ENCODE assay signal across 10 cellular contexts in genomic region chr13:74027161-74027779, GRCh38.
DNase-seq lines count a peak whose midpoint lies in the region; ATAC-seq and TF ChIP-seq lines count a peak whose summit lies in the region.
"Had no signal": no experiment of that assay in that cellular context is flagged by ENCODE, and none has a peak within 500 bp of the region (broad histone marks: within the 10 kb centered on the region; RNA-seq: fewer than 3 reads in every experiment).

No MANE protein-coding gene starts in this region.

- H3K36me3 ChIP-seq in cardiac muscle cell, result no peaks in the 10 kb centered on the region
- no peaks in the 10 kb centered on the region for H3K36me3 ChIP-seq in Peyer's patch
- no peaks in the 10 kb centered on the region for H3K36me3 ChIP-seq in thymus (ENCODE audit: control insufficient read depth, insufficient read depth)
- no peaks in the 10 kb centered on the region for H3K36me3 ChIP-seq in thyroid gland

- H3K27me3 ChIP-seq in cardiac muscle cell (no peaks in the 10 kb centered on the region), Peyer's patch (no peaks in the 10 kb centered on the region), thymus (ENCODE audit: control insufficient read depth, insufficient read depth) (no peaks in the 10 kb centered on the region), thyroid gland (no peaks in the 10 kb centered on the region)

- TF ChIP-seq CTCF in cardiac muscle cell (IDR thresholded peaks at IDR 0.05; ENCODE audit: low read depth, low read length) (no peak), Peyer's patch (IDR thresholded peaks at IDR 0.05) (no peak), thyroid gland (IDR thresholded peaks at IDR 0.05) (no peak)

- H3K4me3 ChIP-seq in cardiac muscle cell (peak overlapping the region; percentile 8), Peyer's patch (no peak overlapping the region), thymus (ENCODE audit: low read length) (no peak overlapping the region), thyroid gland (replicated peaks in 1 of 3) (no peak overlapping the region)

- intact Hi-C loops in cardiac septum (cut with DNase I) (no loop called here), thyroid gland (cut with DNase I) (no loop called here)

- WGBS in thymus, result 67% methylated on average over 4 of the region's 4 CpGs
- WGBS in thyroid gland, 2 donors, result 82 to 92% methylated on average over 4 of the region's 4 CpGs

- H3K27ac ChIP-seq in cardiac muscle cell (peak overlapping the region; percentile 85), Peyer's patch (peak overlapping the region in 3 of 4 donors; percentile 28 to 69 (median 29)), thymus (ENCODE audit: low read depth) (peak overlapping the region; percentile 38), thyroid gland (no peak overlapping the region)

- ATAC-seq in HG02884 (IDR thresholded peaks at IDR 0.05; ENCODE audit: unreplicated experiment) (peak; percentile 31), esophagus mucosa (no peak)

- no peak for TF ChIP-seq POLR2A in Peyer's patch (IDR thresholded peaks at IDR 0.05)
- TF ChIP-seq POLR2A in thyroid gland (IDR thresholded peaks at IDR 0.05), result no peak

- DNase-seq in cardiac muscle cell (ENCODE audit: low read depth in 1 of 2, low spot score in 1 of 2) (no peak), cardiac septum (ENCODE audit: low spot score) (no peak), Peyer's patch (no peak), thyroid gland (no peak), GF-D8 (lab: John Stamatoyannopoulos, UW) (no peak)
- DNase-seq: C1 segment of cervical spinal cord, SW 1271 had no signal

- H3K9me3 ChIP-seq in cardiac muscle cell (ENCODE audit: low read depth) (no peaks in the 10 kb centered on the region), Peyer's patch (no peaks in the 10 kb centered on the region), thymus (ENCODE audit: control insufficient read depth) (no peaks in the 10 kb centered on the region), thyroid gland (no peaks in the 10 kb centered on the region)

- H3K4me1 ChIP-seq in cardiac muscle cell (ENCODE audit: low read depth), result peaks cover 52% of the 10 kb centered on the region
- peaks cover 0 to 6% (median 1%) of the 10 kb centered on the region in 4 donors for H3K4me1 ChIP-seq in Peyer's patch
- peaks cover 2% of the 10 kb centered on the region for H3K4me1 ChIP-seq in thymus (ENCODE audit: control insufficient read depth, insufficient read depth, low read length)
- H3K4me1 ChIP-seq in thyroid gland, result no peaks in the 10 kb centered on the region

Comparison
In these comparisons a context has a peak if more than half of its experiments do, and no peak if none do; other contexts are left out.
1. H3K27ac ChIP-seq: peak in cardiac muscle cell (single experiment), Peyer's patch (3 of 4) and thymus (single experiment); none in thyroid gland (0 of 3).